In genomic region chr2:29114514-29114840, GRCh38 we compare ENCODE assay signal across 9 cellular contexts. TPM values are rescaled to one million over a fixed set of nuclear protein-coding genes. Genes with fewer than 3 reads are reported as not detected.
A peak's percentile ranks its signal among the peaks of the same experiment; 100 is the strongest.
DNase-seq lines count a peak whose midpoint lies in the region; ATAC-seq and TF ChIP-seq lines count a peak whose summit lies in the region.
"Had no signal": no experiment of that assay in that cellular context is flagged by ENCODE, and none has a peak within 500 bp of the region (broad histone marks: within the 10 kb centered on the region; RNA-seq: fewer than 3 reads in every experiment).

No MANE protein-coding gene starts in this region.

- no peak for TF ChIP-seq EP300 in neural cell (conservative IDR thresholded peaks at IDR 0.05; ENCODE audit: poor library complexity, severe bottlenecking)

- H3K36me3 ChIP-seq in duodenal mucosa (ENCODE audit: control insufficient read depth in 1 of 2, insufficient read depth in 2 of 2, low read length in 2 of 2) (no peaks in the 10 kb centered on the region), neural cell (ENCODE audit: insufficient read depth, low read length) (no peaks in the 10 kb centered on the region), mucosa of descending colon (ENCODE audit: low read depth) (no peaks in the 10 kb centered on the region)

- H3K9ac ChIP-seq in duodenal mucosa (ENCODE audit: low read depth in 1 of 2, low read length in 2 of 2) (peak overlapping the region in 1 of 2 donors; percentile 37), neural cell (ENCODE audit: low read length) (peak overlapping the region; percentile 80)

- no peak for TF ChIP-seq RAD21 in neural cell (conservative IDR thresholded peaks at IDR 0.05)

- H3K9me2 ChIP-seq in neural cell (ENCODE audit: insufficient read depth, low read length), result no peaks in the 10 kb centered on the region

- H3K79me2 ChIP-seq in neural cell (replicated peaks; ENCODE audit: insufficient read depth, low read length), result no peaks in the 10 kb centered on the region

- ATAC-seq in esophagus mucosa, result no peak
- no peak for ATAC-seq in mucosa of descending colon

- no peak overlapping the region for H3K4me2 ChIP-seq in neural cell (ENCODE audit: low read length)

- H3K27ac Mint-ChIP-seq in CD14-positive monocyte, result peak overlapping the region; percentile 96 to 99 (median 99)

- H3K9me3 ChIP-seq in duodenal mucosa (ENCODE audit: control insufficient read depth in 1 of 2, low read length in 2 of 2) (no peaks in the 10 kb centered on the region), neural cell (ENCODE audit: low read length) (no peaks in the 10 kb centered on the region), mucosa of descending colon (no peaks in the 10 kb centered on the region)

- DNase-seq in CD14-positive monocyte (ENCODE audit: low spot score), result no peak
- peak; percentile 32 for DNase-seq in RPMI8226
- no peak for DNase-seq in AG20443 (ENCODE audit: low spot score)
- DNase-seq in medulla oblongata (ENCODE audit: extremely low spot score), result no peak
- no peak for DNase-seq in mucosa of descending colon

- peak overlapping the region; percentile 23 for H3K27ac ChIP-seq in duodenal mucosa (ENCODE audit: low read depth, low read length)
- no peak overlapping the region for H3K27ac ChIP-seq in neural cell (ENCODE audit: low read length)

- no peaks in the 10 kb centered on the region for H3K9me3 Mint-ChIP-seq in CD14-positive monocyte

- H3K27me3 Mint-ChIP-seq in CD14-positive monocyte (ENCODE audit: low read depth in 3 of 3), result peaks cover 0 to 13% (median 3%) of the 10 kb centered on the region in 3 donors

- H3K4me3 Mint-ChIP-seq in CD14-positive monocyte, result peak overlapping the region; percentile 84 to 90

- peaks cover 42% of the 10 kb centered on the region for H3K4me1 Mint-ChIP-seq in CD14-positive monocyte

- H3K4me3 ChIP-seq in duodenal mucosa (ENCODE audit: low read depth in 1 of 2, low read length in 2 of 2) (peak overlapping the region; percentile 53 to 62), neural cell (ENCODE audit: low read length) (peak overlapping the region; percentile 64), mucosa of descending colon (no peak overlapping the region)

- no peak overlapping the region for H2AFZ ChIP-seq in neural cell (ENCODE audit: low read depth, low read length)

- intact Hi-C loops in CD14-positive monocyte (cut with micrococcal nuclease), result loop anchor here in 1 of 2 donors (10.0 kb wide), 2 partner anchors 100 to 160 kb away; no protein-coding TSS in a partner anchor
- intact Hi-C loops in mucosa of descending colon (cut with DNase I, micrococcal nuclease), result no loop called here

- peaks cover 2 to 5% of the 10 kb centered on the region in 2 donors for H3K36me3 Mint-ChIP-seq in CD14-positive monocyte

- TF ChIP-seq CTCF in CD14-positive monocyte (IDR thresholded peaks at IDR 0.05) (no peak), neural cell (IDR thresholded peaks at IDR 0.05; ENCODE audit: poor library complexity, severe bottlenecking) (no peak), mucosa of descending colon (IDR thresholded peaks at IDR 0.05) (no peak)

- no peaks in the 10 kb centered on the region for H3F3A ChIP-seq in neural cell (ENCODE audit: insufficient read depth, low read length, poor library complexity, severe bottlenecking)

- peaks cover 7 to 13% of the 10 kb centered on the region in 2 donors for H3K4me1 ChIP-seq in duodenal mucosa (ENCODE audit: control insufficient read depth in 1 of 2, insufficient read depth in 2 of 2, low read length in 2 of 2)
- H3K4me1 ChIP-seq in mucosa of descending colon (ENCODE audit: low read depth), result no peaks in the 10 kb centered on the region

- H4K20me1 ChIP-seq in neural cell (ENCODE audit: insufficient read depth), result no peaks in the 10 kb centered on the region

- H3K27me3 ChIP-seq in duodenal mucosa (ENCODE audit: control insufficient read depth in 1 of 2, insufficient read depth in 2 of 2, low read length in 2 of 2), result peaks cover 5 to 26% of the 10 kb centered on the region in 2 donors
- no peaks in the 10 kb centered on the region for H3K27me3 ChIP-seq in neural cell (ENCODE audit: insufficient read depth, low read depth, low read length)

TF ChIP-seq in neural cell, 6 proteins besides CTCF, POLR2A, EP300 and RAD21:
- TF ChIP-seq POLR2AphosphoS5 (IDR thresholded peaks at IDR 0.05) (no peak), MXI1 (conservative IDR thresholded peaks at IDR 0.05; ENCODE audit: poor library complexity, severe bottlenecking) (no peak), REST (IDR thresholded peaks at IDR 0.05; ENCODE audit: borderline replicate concordance) (no peak), TAF1 (IDR thresholded peaks at IDR 0.05; ENCODE audit: low read depth) (no peak), EZH2 (IDR thresholded peaks at IDR 0.05; ENCODE audit: borderline replicate concordance, insufficient read depth, low read length, poor library complexity, severe bottlenecking) (no peak), SMC3 (conservative IDR thresholded peaks at IDR 0.05; ENCODE audit: poor library complexity) (no peak)
TF ChIP-seq in neural cell: peak in this region for 0.

RNA-seq across cellular contexts. Expression of gene CLIP4, which starts 0.7 kb away (rescaled TPM):
- polyA plus RNA-seq in CD14-positive monocyte, result 10 to 100 TPM; 19.6 to 29.8 TPM
- 9.4 and 10.2 TPM in 2 replicates for polyA plus RNA-seq in neural cell
- polyA minus RNA-seq in neural cell, result 25.7 and 26.5 TPM in 2 replicates
- 35.1 TPM for total RNA-seq in esophagus mucosa
- total RNA-seq in mucosa of descending colon, result 10 to 100 TPM in 1 of 3 donors, 1 to 10 TPM in 2; 2.6 to 48.1 (median 8.3) TPM

RNA-seq across cellular contexts. Expression of gene PCARE, which starts 40.2 kb away (rescaled TPM):
- not detected for polyA plus RNA-seq in CD14-positive monocyte
- polyA plus RNA-seq in neural cell, result not detected in 2 replicates
- not detected in 2 replicates for polyA minus RNA-seq in neural cell
- 0.08 TPM for total RNA-seq in esophagus mucosa
- not detected for total RNA-seq in mucosa of descending colon
- total RNA-seq: liver had no signal
- polyA plus RNA-seq: liver had no signal
